In the genomic region with DNA sequence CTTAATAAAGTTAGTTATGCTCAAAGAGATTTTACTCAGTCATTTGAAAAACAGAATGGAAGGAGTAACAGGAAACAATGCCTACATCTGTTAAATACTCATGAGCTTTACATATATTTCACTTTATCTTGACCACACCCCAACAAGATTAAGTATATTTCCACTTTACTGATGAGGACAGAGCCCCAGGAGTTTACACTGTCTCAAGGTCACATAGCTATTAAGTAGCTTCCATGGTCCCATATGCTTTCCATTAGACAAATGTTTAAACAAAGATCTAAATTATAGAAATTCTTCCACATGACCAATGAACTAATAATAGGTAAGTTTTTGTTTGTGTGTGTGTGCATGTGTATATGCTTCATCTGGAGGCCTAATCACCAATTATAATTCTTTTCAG, we compare ENCODE assay signal across 21 cellular contexts. TPM values are rescaled to one million over a fixed set of nuclear protein-coding genes. Genes with fewer than 3 reads are reported as not detected.
DNase-seq lines count a peak whose midpoint lies in the region; ATAC-seq, FAIRE-seq and TF ChIP-seq lines count a peak whose summit lies in the region.
"Had no signal": no experiment of that assay in that cellular context is flagged by ENCODE, and none has a peak within 500 bp of the region (broad histone marks: within the 10 kb centered on the region; RNA-seq: fewer than 3 reads in every experiment).

No MANE protein-coding gene starts in this region.

- H3K9ac ChIP-seq in H9 (ENCODE audit: extremely low read depth, insufficient read length, low read length), result no peak overlapping the region
- H3K9ac ChIP-seq: neural progenitor cell had no signal

- no peak overlapping the region for H2BK20ac ChIP-seq in H9 (ENCODE audit: low read depth, low read length, poor library complexity, severe bottlenecking)

- H3K14ac ChIP-seq in H9 (ENCODE audit: insufficient read depth, low read length), result no peak overlapping the region

- in situ Hi-C loops in Panc1 (cut with HindIII; ENCODE audit: low pct_unique_long_range_greater_than_20kb, low sequenced_read_pairs), result no loop called here

- no peak for DNase-seq in H9
- no peak for DNase-seq in Panc1 (ENCODE audit: low read depth, low spot score)
- no peak for DNase-seq in effector memory CD8-positive, alpha-beta T cell
- DNase-seq in small intestine, result peak; percentile 60
- no peak for DNase-seq in Calu3
- no peak for DNase-seq in dorsolateral prefrontal cortex
- DNase-seq in dermis blood vessel endothelial cell, result no peak
- DNase-seq: activated CD4-positive, CD25-positive, alpha-beta regulatory T cell treated with anti-CD3 and anti-CD28 coated beads, Interleukin-2, amount 50 U/mL, for 72 hours; activated naive CD8-positive, alpha-beta T cell treated with anti-CD3 and anti-CD28 coated beads, Interleukin-2, amount 10 ng/mL, durations not matched to agents 7 days and 5 days; BE2C; brain microvascular endothelial cell; GOT3; left cardiac atrium; NCI-H1105 treated with DMSO at 0.1 percent for 48 hours; NCI-H510A treated with DMSO at 0.1 percent for 48 hours; SIG-M5; stimulated activated naive B cell treated with anti-CD40 and anti-IgM and Interleukin-4, amounts not matched to agents 10 μg/mL and 1 μg/mL and 100 μg/mL, for 72 hours had no signal

- no peak overlapping the region for H3K27ac ChIP-seq in H9 (ENCODE audit: insufficient read length, low read depth, low read length)
- peak overlapping the region; percentile 57; the same call in 1 of the 2 replicates for H3K27ac ChIP-seq in Panc1 (ENCODE audit: low read length)
- H3K27ac ChIP-seq in small intestine (ENCODE audit: low read depth in 1 of 2, low read length in 1 of 2), result peak overlapping the region; percentile 20 to 54
- H3K27ac ChIP-seq in dorsolateral prefrontal cortex, result no peak overlapping the region
- H3K27ac ChIP-seq: brain microvascular endothelial cell, esophagus muscularis mucosa, neural progenitor cell had no signal

- H3K36me3 Mint-ChIP-seq in H9 (ENCODE audit: insufficient read depth in 1 of 3, low read depth in 3 of 3) (no peaks in the 10 kb centered on the region; a peak in 1 of 7 replicates), Calu3 (ENCODE audit: insufficient read depth, unreplicated experiment) (no peaks in the 10 kb centered on the region)
- peaks cover 8% of the 10 kb centered on the region for H3K36me3 Mint-ChIP-seq in effector memory CD8-positive, alpha-beta T cell (ENCODE audit: insufficient read depth)

- H2BK15ac ChIP-seq in H9 (ENCODE audit: low read depth, low read length), result no peak overlapping the region

- H4K8ac ChIP-seq in H9 (replicated peaks; ENCODE audit: insufficient read length, low read depth, low read length), result no peak overlapping the region

- H2AK5ac ChIP-seq in H9 (ENCODE audit: insufficient read length, low read length), result no peak overlapping the region

- CTCF ChIA-PET in Panc1 (lab: Charles Lee) (no interaction called here), Calu3 (lab: Charles Lee) (interaction anchor here (0.9 to 1.1 kb wide), 3 partner anchors 9 to 72 kb away, joined by 4 to 5 read pairs (median 5); no protein-coding TSS in a partner anchor)

- H3K9me3 Mint-ChIP-seq in H9, result no peaks in the 10 kb centered on the region
- H3K9me3 Mint-ChIP-seq in effector memory CD8-positive, alpha-beta T cell, result no peaks in the 10 kb centered on the region
- no peaks in the 10 kb centered on the region for H3K9me3 Mint-ChIP-seq in Calu3 (ENCODE audit: low read depth, unreplicated experiment)
- H3K9me3 Mint-ChIP-seq: activated naive CD8-positive, alpha-beta T cell treated with anti-CD3 and anti-CD28 coated beads, Interleukin-2, amount 10 ng/mL, durations not matched to agents 7 days and 5 days; neural progenitor cell; stimulated activated naive B cell treated with anti-CD40 and anti-IgM and Interleukin-4, amounts not matched to agents 10 μg/mL and 1 μg/mL and 100 μg/mL, for 72 hours had no signal

- H4K91ac ChIP-seq in H9 (ENCODE audit: insufficient read length, low read depth, low read length), result no peak overlapping the region

- H2BK12ac ChIP-seq in H9 (ENCODE audit: insufficient read length, low read depth, low read length), result no peak overlapping the region

- no peak overlapping the region for H3K56ac ChIP-seq in H9 (ENCODE audit: insufficient read length, low read depth, low read length)

- no peak overlapping the region for H3K4ac ChIP-seq in H9 (ENCODE audit: low read depth, low read length)

- peaks cover 2% of the 10 kb centered on the region; the same call in 1 of the 2 replicates for H3K79me2 ChIP-seq in H9 (ENCODE audit: insufficient read depth, low read length)

- POLR2A ChIA-PET in Panc1 (lab: Charles Lee), result interaction anchor here (0.6 kb wide), 1 partner anchor 14 kb away, joined by 5 read pairs; no protein-coding TSS in a partner anchor

- H2BK5ac ChIP-seq in H9 (ENCODE audit: insufficient read length, low read length), result no peak overlapping the region

- H3K4me2 ChIP-seq in H9 (ENCODE audit: insufficient read depth, insufficient read length, low read length), result no peak overlapping the region
- H3K4me2 ChIP-seq: neural progenitor cell had no signal

- no peak overlapping the region for H2AFZ ChIP-seq in H9 (ENCODE audit: low read length)
- H2AFZ ChIP-seq: neural progenitor cell had no signal

- H3K36me3 ChIP-seq in Panc1 (ENCODE audit: control insufficient read depth, insufficient read depth, low read length) (no peaks in the 10 kb centered on the region), small intestine (ENCODE audit: control insufficient read depth in 2 of 2, insufficient read depth in 2 of 2, low read length in 2 of 2) (peaks cover 0 to 1% of the 10 kb centered on the region in 2 donors)
- H3K36me3 ChIP-seq: BE2C, brain microvascular endothelial cell, esophagus muscularis mucosa, neural progenitor cell, tibial nerve had no signal

- BruUV-seq in Panc1 (replicated peaks; lab: Mats Ljungman, UMichigan) (no TSS peak), Calu3 (replicated peaks; lab: Mats Ljungman, UMichigan) (no TSS peak)

- no peak overlapping the region for H3K18ac ChIP-seq in H9 (ENCODE audit: insufficient read length, low read depth, low read length)

- no peak for ATAC-seq in Panc1
- no peak for ATAC-seq in effector memory CD8-positive, alpha-beta T cell (replicated peaks)
- ATAC-seq: left cardiac atrium; stimulated activated naive B cell treated with anti-CD40 and anti-IgM and Interleukin-4, amounts not matched to agents 10 μg/mL and 1 μg/mL and 100 μg/mL, for 72 hours had no signal

- no peaks in the 10 kb centered on the region for H3K27me3 ChIP-seq in H9 (ENCODE audit: insufficient read depth, low read length)
- H3K27me3 ChIP-seq in Panc1 (ENCODE audit: control insufficient read depth, insufficient read depth, low read length), result no peaks in the 10 kb centered on the region
- no peaks in the 10 kb centered on the region for H3K27me3 ChIP-seq in small intestine (ENCODE audit: control insufficient read depth in 2 of 2, insufficient read depth in 2 of 2, low read length in 2 of 2)
- H3K27me3 ChIP-seq in dorsolateral prefrontal cortex, result no peaks in the 10 kb centered on the region
- H3K27me3 ChIP-seq: BE2C, brain microvascular endothelial cell, esophagus muscularis mucosa, neural progenitor cell, tibial nerve had no signal

- H3K27ac Mint-ChIP-seq in H9 (peak overlapping the region in 2 of 3 experiments; percentile 19 to 34; a peak in 3 of 7 replicates), Calu3 (ENCODE audit: unreplicated experiment) (no peak overlapping the region)
- peak overlapping the region; percentile 12 to 62 for H3K27ac Mint-ChIP-seq in effector memory CD8-positive, alpha-beta T cell
- H3K27ac Mint-ChIP-seq: activated naive CD8-positive, alpha-beta T cell treated with anti-CD3 and anti-CD28 coated beads, Interleukin-2, amount 10 ng/mL, durations not matched to agents 7 days and 5 days; stimulated activated naive B cell treated with anti-CD40 and anti-IgM and Interleukin-4, amounts not matched to agents 10 μg/mL and 1 μg/mL and 100 μg/mL, for 72 hours had no signal

- no peak for FAIRE-seq in small intestine (lab: Jason Lieb, UNC)
- FAIRE-seq: HTR-8/SVneo had no signal

- no peaks in the 10 kb centered on the region for H4K20me1 ChIP-seq in H9 (ENCODE audit: control insufficient read depth, insufficient read depth, insufficient read length)

- intact Hi-C loops in Panc1 (cut with micrococcal nuclease; ENCODE audit: unreplicated experiment), result no loop called here
- intact Hi-C loops in Calu3 (cut with micrococcal nuclease; ENCODE audit: unreplicated experiment), result loop anchor here (10.0 kb wide), 1 partner anchor 52 kb away; no protein-coding TSS in a partner anchor
- intact Hi-C loops in dorsolateral prefrontal cortex (cut with DNase I), result no loop called here

- no peak overlapping the region for H3K4me3 ChIP-seq in Panc1 (ENCODE audit: low read depth in 2 of 2, low read length in 2 of 2)
- no peak overlapping the region for H3K4me3 ChIP-seq in small intestine (ENCODE audit: low read depth in 1 of 2, low read length in 2 of 2)
- no peak overlapping the region for H3K4me3 ChIP-seq in dorsolateral prefrontal cortex
- H3K4me3 ChIP-seq: esophagus muscularis mucosa, neural progenitor cell, tibial nerve had no signal

- H3K9me3 ChIP-seq in H9 (ENCODE audit: control insufficient read depth, low read depth, low read length) (no peaks in the 10 kb centered on the region), Panc1 (ENCODE audit: control insufficient read depth, insufficient read depth, low read depth, low read length) (no peaks in the 10 kb centered on the region), small intestine (ENCODE audit: control insufficient read depth, low read depth) (no peaks in the 10 kb centered on the region)
- H3K9me3 ChIP-seq: BE2C, esophagus muscularis mucosa, tibial nerve had no signal

- H3K4me1 ChIP-seq in H9 (ENCODE audit: insufficient read depth, low read length) (peaks cover 4% of the 10 kb centered on the region; the same call in 1 of the 2 replicates), Panc1 (ENCODE audit: control insufficient read depth, insufficient read depth, low read length) (peaks cover 56% of the 10 kb centered on the region), small intestine (ENCODE audit: control insufficient read depth in 2 of 2, insufficient read depth in 1 of 2, low read depth in 1 of 2, low read length in 1 of 2) (peaks cover 2 to 3% of the 10 kb centered on the region in 2 donors)

- no peak overlapping the region for H3K4me3 Mint-ChIP-seq in H9
- H3K4me3 Mint-ChIP-seq in effector memory CD8-positive, alpha-beta T cell, result no peak overlapping the region
- H3K4me3 Mint-ChIP-seq in Calu3 (ENCODE audit: low read depth, unreplicated experiment), result no peak overlapping the region
- H3K4me3 Mint-ChIP-seq: activated naive CD8-positive, alpha-beta T cell treated with anti-CD3 and anti-CD28 coated beads, Interleukin-2, amount 10 ng/mL, durations not matched to agents 7 days and 5 days; neural progenitor cell; stimulated activated naive B cell treated with anti-CD40 and anti-IgM and Interleukin-4, amounts not matched to agents 10 μg/mL and 1 μg/mL and 100 μg/mL, for 72 hours had no signal

- no peak overlapping the region for H3K23ac ChIP-seq in H9 (ENCODE audit: insufficient read length, low read depth, low read length)

- H2BK120ac ChIP-seq in H9 (ENCODE audit: low read depth, low read length, poor library complexity, severe bottlenecking), result no peak overlapping the region

- H3T11ph ChIP-seq in H9 (ENCODE audit: low read length), result no peak overlapping the region

- TF ChIP-seq CTCF in H9 (conservative IDR thresholded peaks at IDR 0.05) (no peak), Panc1 (IDR thresholded peaks at IDR 0.05) (no peak), Calu3 (IDR thresholded peaks at IDR 0.05; ENCODE audit: unreplicated experiment) (no peak), dorsolateral prefrontal cortex (IDR thresholded peaks at IDR 0.05 in 54 of 56, conservative IDR thresholded peaks at IDR 0.05 in 2 of 56; ENCODE audit: low read depth in 1 of 56, partially characterized antibody in 56 of 56) (no peak)

- peaks cover 3% of the 10 kb centered on the region for H3K79me1 ChIP-seq in H9 (ENCODE audit: insufficient read depth, low read depth, low read length, poor library complexity, severe bottlenecking)

- H3K4me1 Mint-ChIP-seq in H9 (peaks cover 46 to 48% of the 10 kb centered on the region in 2 experiments), Calu3 (ENCODE audit: low read depth, unreplicated experiment) (peaks cover 61% of the 10 kb centered on the region)
- H3K4me1 Mint-ChIP-seq in effector memory CD8-positive, alpha-beta T cell (ENCODE audit: low read depth in 2 of 2), result peaks cover 16 to 56% of the 10 kb centered on the region in 2 donors

- H3K23me2 ChIP-seq in H9 (ENCODE audit: insufficient read length, low read depth, low read length, poor library complexity, severe bottlenecking), result no peaks in the 10 kb centered on the region

- H4K5ac ChIP-seq in H9 (ENCODE audit: insufficient read length, low read depth, low read length), result no peak overlapping the region

- no peaks in the 10 kb centered on the region for H3K27me3 Mint-ChIP-seq in H9 (ENCODE audit: low read depth)
- no peaks in the 10 kb centered on the region for H3K27me3 Mint-ChIP-seq in effector memory CD8-positive, alpha-beta T cell
- no peaks in the 10 kb centered on the region for H3K27me3 Mint-ChIP-seq in Calu3 (ENCODE audit: unreplicated experiment)
- H3K27me3 Mint-ChIP-seq: activated naive CD8-positive, alpha-beta T cell treated with anti-CD3 and anti-CD28 coated beads, Interleukin-2, amount 10 ng/mL, durations not matched to agents 7 days and 5 days; stimulated activated naive B cell treated with anti-CD40 and anti-IgM and Interleukin-4, amounts not matched to agents 10 μg/mL and 1 μg/mL and 100 μg/mL, for 72 hours had no signal

RNA-seq across cellular contexts. Expression of a gene that starts 30.2 kb away (rescaled TPM):
- 38.1 and 44.4 TPM in 2 replicates for total RNA-seq in H9 (2021)
- total RNA-seq in Panc1 (2021; ENCODE audit: unreplicated experiment), result 62.1 TPM
- polyA plus RNA-seq in Panc1 (2012; ENCODE audit: insufficient read length), result 44.0 TPM
- polyA plus RNA-seq in small intestine, result 10 to 100 TPM; 11.9 to 20.0 (median 13.6) TPM
- 47.4 and 54.1 TPM in 2 replicates for total RNA-seq in Calu3 (2022)
- 100 to 1,000 TPM in 1 of 120 experiments, 10 to 100 TPM in 119; 43.3 to 100 (median 72.1) TPM for total RNA-seq in dorsolateral prefrontal cortex
- total RNA-seq in dermis blood vessel endothelial cell, result 33.1 and 41.4 TPM in 2 replicates

Comparison
In these comparisons a context has a peak if more than half of its experiments do, and no peak if none do; other contexts are left out.
1. H3K27ac ChIP-seq: peak in Panc1 (single experiment) and small intestine (2 of 2); none in H9 (single experiment) and dorsolateral prefrontal cortex (0 of 59).